Comparison of ENCODE assay signal across 8 cellular contexts in the genomic region with DNA sequence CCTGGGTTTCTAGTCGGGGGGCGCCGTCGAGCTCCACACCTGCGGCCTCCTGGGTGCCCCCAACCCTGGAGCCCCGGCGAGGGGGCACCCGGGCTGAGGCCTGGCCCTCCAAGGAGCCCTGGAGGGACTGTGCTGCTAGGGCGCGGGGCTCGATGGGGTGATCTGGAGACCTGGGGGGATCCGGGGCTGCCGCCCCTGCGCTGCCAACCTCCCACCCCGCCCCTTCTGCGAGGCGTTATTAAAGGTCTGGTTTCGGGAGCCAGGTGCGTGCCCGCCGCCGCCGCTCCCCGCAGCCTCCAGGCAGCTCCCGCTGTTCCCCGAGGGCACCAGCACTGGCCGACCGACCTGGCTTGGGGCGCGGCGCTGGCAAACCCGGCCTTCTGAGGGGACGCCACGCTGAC. TPM values are rescaled to one million over a fixed set of nuclear protein-coding genes. Genes with fewer than 3 reads are reported as not detected.
DNase-seq lines count a peak whose midpoint lies in the region; ATAC-seq and TF ChIP-seq lines count a peak whose summit lies in the region.

No MANE protein-coding gene starts in this region.

- H3K4me3 ChIP-seq in AG10803 (ENCODE audit: low read length) (peak overlapping the region; percentile 67), mammary epithelial cell (replicated peaks in 1 of 3; ENCODE audit: insufficient read depth in 1 of 3, low read depth in 2 of 3, low read length in 3 of 3) (peak overlapping the region; percentile 70 to 90 (median 73)), muscle layer of duodenum (ENCODE audit: low read depth in 1 of 2, low read length in 2 of 2) (peak overlapping the region; percentile 11 to 64)

- TF ChIP-seq CTCF in AG10803 (conservative IDR thresholded peaks at IDR 0.05; ENCODE audit: low read length): no peak
- no peak for TF ChIP-seq CTCF in mammary epithelial cell (conservative IDR thresholded peaks at IDR 0.05 in 1 of 2, IDR thresholded peaks at IDR 0.05 in 1 of 2; ENCODE audit: extremely low read depth in 1 of 2, insufficient read depth in 1 of 2, low read depth in 1 of 2, low read length in 2 of 2)

- H3K79me2 ChIP-seq in mammary epithelial cell (ENCODE audit: insufficient read depth, low read length): peaks cover 15% of the 10 kb centered on the region

- H3K4me1 ChIP-seq in mammary epithelial cell (ENCODE audit: insufficient read depth, low read length) (peaks cover 16% of the 10 kb centered on the region), muscle layer of duodenum (ENCODE audit: control insufficient read depth in 1 of 2, insufficient read depth in 2 of 2, low read length in 2 of 2) (peaks cover 14 to 35% of the 10 kb centered on the region in 2 donors)

- H2AFZ ChIP-seq in mammary epithelial cell (ENCODE audit: low read depth, low read length): peak overlapping the region; percentile 79

- WGBS in mammary epithelial cell (ENCODE audit: low coverage, missing lambda C conversion rate): 2% methylated on average over 7 of the region's 34 CpGs

- intact Hi-C loops in mammary epithelial cell (cut with micrococcal nuclease): loop anchor here (1.0 kb wide), 1 partner anchor 148 kb away; no protein-coding TSS in a partner anchor

- H3K27ac ChIP-seq in mammary epithelial cell (ENCODE audit: insufficient read depth, low read depth, low read length) (no peak overlapping the region), muscle layer of duodenum (ENCODE audit: low read length) (no peak overlapping the region)

- CTCF ChIA-PET in mammary epithelial cell (lab: Charles Lee; ENCODE audit: low non-redundant PET): interaction anchor here (0.6 kb wide), 1 partner anchor 162 kb away, joined by 16 read pairs; no protein-coding TSS in a partner anchor

- H3K27me3 ChIP-seq in mammary epithelial cell (ENCODE audit: insufficient read depth, low read length): no peaks in the 10 kb centered on the region
- H3K27me3 ChIP-seq in muscle layer of duodenum (ENCODE audit: low read depth, low read length): no peaks in the 10 kb centered on the region

- in situ Hi-C loops in mammary epithelial cell (cut with MboI; ENCODE audit: low sequenced_read_pairs in 2 of 2): no loop called here

- ATAC-seq in HG02763 (IDR thresholded peaks at IDR 0.05; ENCODE audit: unreplicated experiment) (peak; percentile 4), HG03175 (IDR thresholded peaks at IDR 0.05; ENCODE audit: unreplicated experiment) (no peak)

- H4K20me1 ChIP-seq in mammary epithelial cell (ENCODE audit: insufficient read depth, low read length): no peaks in the 10 kb centered on the region

- H3K4me2 ChIP-seq in mammary epithelial cell (ENCODE audit: insufficient read depth, low read depth, low read length): peak overlapping the region; percentile 90

- no peak for DNase-seq in AG10803 (ENCODE audit: low read depth)
- no peak for DNase-seq in mammary epithelial cell
- no peak for DNase-seq in stimulated activated CD4-positive, alpha-beta T cell treated with anti-CD3 and anti-CD28 coated beads, Interleukin-2, amount 100 ng/mL, for 48 hours
- no peak for DNase-seq in 8988T
- no peak for DNase-seq in activated CD4-positive, CD25-positive, alpha-beta regulatory T cell treated with anti-CD3 and anti-CD28 coated beads, Interleukin-2, amount 50 U/mL, for 72 hours

- no TSS peak for BruUV-seq in mammary epithelial cell (replicated peaks; lab: Mats Ljungman, UMichigan)

- peaks cover 2% of the 10 kb centered on the region for H3K36me3 ChIP-seq in mammary epithelial cell (ENCODE audit: insufficient read depth, low read length)
- peaks cover 15 to 25% of the 10 kb centered on the region in 2 donors for H3K36me3 ChIP-seq in muscle layer of duodenum (ENCODE audit: control insufficient read depth in 1 of 2, insufficient read depth in 2 of 2, low read length in 2 of 2)

- dilution Hi-C loops in mammary epithelial cell (cut with HindIII; ENCODE audit: low sequenced_read_pairs): no loop called here

- H3K9me3 ChIP-seq in mammary epithelial cell (replicated peaks; ENCODE audit: insufficient read depth, low read length) (no peaks in the 10 kb centered on the region), muscle layer of duodenum (ENCODE audit: control insufficient read depth in 1 of 2, low read length in 2 of 2) (no peaks in the 10 kb centered on the region)

- H3K9ac ChIP-seq in mammary epithelial cell (ENCODE audit: insufficient read depth, low read length): peak overlapping the region; percentile 45

RNA-seq across cellular contexts. Expression of gene POFUT2, which starts 0.7 kb away (rescaled TPM):
- 10 to 100 TPM; 19.3 to 25.0 TPM for total RNA-seq in mammary epithelial cell
- 14.1 TPM for polyA plus RNA-seq in mammary epithelial cell
- 9.7 TPM for polyA minus RNA-seq in mammary epithelial cell
